1 cellular context compared by ENCODE assay signal in the genomic region with DNA sequence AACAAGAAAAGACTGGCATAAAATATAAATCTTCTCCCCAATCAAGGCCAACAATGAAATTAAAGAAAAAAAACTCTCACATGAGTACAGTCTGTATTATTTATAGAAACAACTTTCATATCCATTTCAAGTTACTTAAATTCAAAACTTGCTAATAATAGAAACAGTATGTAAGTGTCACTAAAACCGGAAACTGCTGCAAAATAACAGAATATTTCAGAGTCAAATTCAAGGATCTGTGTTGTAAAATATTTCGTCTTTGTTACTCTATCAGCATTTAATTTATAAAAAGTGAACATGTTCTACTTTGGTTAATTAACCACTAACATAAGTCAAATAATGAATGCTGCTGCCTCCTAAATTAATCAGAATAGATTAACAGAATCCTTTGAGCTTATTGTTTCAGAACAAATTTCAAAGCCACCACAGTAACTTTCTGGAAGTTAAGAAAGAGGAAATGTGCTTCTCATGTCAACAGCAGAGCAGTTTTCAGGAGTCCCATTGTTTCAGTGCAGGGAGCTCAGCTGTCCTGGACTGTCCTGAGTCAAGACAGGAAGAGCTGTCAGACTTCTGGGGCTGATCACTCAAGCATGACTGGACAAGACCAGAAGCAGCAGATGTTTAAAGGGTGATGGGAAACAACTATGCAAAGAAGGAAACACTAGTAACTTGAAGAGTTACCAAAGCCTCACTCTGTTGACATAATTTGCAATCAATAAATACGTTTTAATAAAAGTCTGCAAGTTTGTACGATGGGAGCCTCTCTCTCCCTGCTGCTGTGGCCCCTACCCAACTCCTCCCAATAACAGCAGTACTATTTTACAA.
A peak's percentile ranks its signal among the peaks of the same experiment; 100 is the strongest.
TF ChIP-seq lines count a peak whose summit lies in the region.

No MANE protein-coding gene starts in this region.

TF ChIP-seq in GM12878, 131 proteins besides CTCF, POLR2A, EP300 and RAD21 (continued from another document):
- TF ChIP-seq MLLT1 (IDR thresholded peaks at IDR 0.05) (no peak), JUNB (IDR thresholded peaks at IDR 0.05) (peak; percentile 36), CHD2 (IDR thresholded peaks at IDR 0.05; ENCODE audit: borderline replicate concordance, low read depth, low read length) (no peak), EED (IDR thresholded peaks at IDR 0.05; ENCODE audit: low read depth) (peak; percentile 92), SMAD5 (IDR thresholded peaks at IDR 0.05; ENCODE audit: low read depth) (no peak), YY1 (IDR thresholded peaks at IDR 0.05; ENCODE audit: low read depth, low read length) (no peak), DPF2 (IDR thresholded peaks at IDR 0.05) (peak; percentile 88), SPI1 (IDR thresholded peaks at IDR 0.05; ENCODE audit: borderline replicate concordance, insufficient read depth, low read depth, low read length) (peak; percentile 92), SRF (IDR thresholded peaks at IDR 0.05; ENCODE audit: low read depth in 2 of 2, low read length in 2 of 2) (no peak), BACH1 (IDR thresholded peaks at IDR 0.05; ENCODE audit: borderline replicate concordance) (peak; percentile 75), E2F8 (IDR thresholded peaks at IDR 0.05; ENCODE audit: low read depth, partially characterized antibody) (no peak), ZNF687 (IDR thresholded peaks at IDR 0.05) (no peak), RB1 (IDR thresholded peaks at IDR 0.05; ENCODE audit: borderline replicate concordance) (no peak), ZNF207 (IDR thresholded peaks at IDR 0.05; ENCODE audit: borderline replicate concordance) (no peak), E4F1 (IDR thresholded peaks at IDR 0.05; ENCODE audit: borderline replicate concordance, partially characterized antibody) (no peak), SMARCA5 (IDR thresholded peaks at IDR 0.05) (peak; percentile 11; the same call in 1 of the 2 replicates), RELA (IDR thresholded peaks at IDR 0.05; ENCODE audit: borderline replicate concordance, partially characterized antibody) (no peak), ETV6 (conservative IDR thresholded peaks at IDR 0.05 in 1 of 2, IDR thresholded peaks at IDR 0.05 in 1 of 2; ENCODE audit: borderline replicate concordance in 1 of 2, low read depth in 1 of 2) (peak in 1 of 2 experiments; percentile 84; a peak in 2 of 4 replicates), MEF2B (IDR thresholded peaks at IDR 0.05; ENCODE audit: partially characterized antibody, poor library complexity, severe bottlenecking) (peak; percentile 92), TCF12 (IDR thresholded peaks at IDR 0.05; ENCODE audit: low read depth, low read length) (peak; percentile 93), ZNF217 (IDR thresholded peaks at IDR 0.05) (peak; percentile 80; the same call in 1 of the 2 replicates)
- TF ChIP-seq, protein P1, sequence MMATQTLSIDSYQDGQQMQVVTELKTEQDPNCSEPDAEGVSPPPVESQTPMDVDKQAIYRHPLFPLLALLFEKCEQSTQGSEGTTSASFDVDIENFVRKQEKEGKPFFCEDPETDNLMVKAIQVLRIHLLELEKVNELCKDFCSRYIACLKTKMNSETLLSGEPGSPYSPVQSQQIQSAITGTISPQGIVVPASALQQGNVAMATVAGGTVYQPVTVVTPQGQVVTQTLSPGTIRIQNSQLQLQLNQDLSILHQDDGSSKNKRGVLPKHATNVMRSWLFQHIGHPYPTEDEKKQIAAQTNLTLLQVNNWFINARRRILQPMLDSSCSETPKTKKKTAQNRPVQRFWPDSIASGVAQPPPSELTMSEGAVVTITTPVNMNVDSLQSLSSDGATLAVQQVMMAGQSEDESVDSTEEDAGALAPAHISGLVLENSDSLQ (IDR thresholded peaks at IDR 0.05): peak; percentile 65; the same call in 1 of the 2 replicates
